ENCODE assay signal across 16 cellular contexts in genomic region chr16:84751241-84751640, GRCh38. TPM values are rescaled to one million over a fixed set of nuclear protein-coding genes. Genes with fewer than 3 reads are reported as not detected.
DNase-seq lines count a peak whose midpoint lies in the region; ATAC-seq and TF ChIP-seq lines count a peak whose summit lies in the region.
"Had no signal": no experiment of that assay in that cellular context is flagged by ENCODE, and none has a peak within 500 bp of the region (broad histone marks: within the 10 kb centered on the region; RNA-seq: fewer than 3 reads in every experiment).

No MANE protein-coding gene starts in this region.

- H3K4ac ChIP-seq in mesenchymal stem cell (ENCODE audit: low read depth in 1 of 2, low read length in 2 of 2): no peak overlapping the region

- DNase-seq in activated T-cell treated with anti-CD3 and anti-CD28 coated beads, Interleukin-2, amount 50 U/mL, for 24 hours: no peak
- DNase-seq in activated T-cell treated with anti-CD3 and anti-CD28 coated beads, Interleukin-2, amount 50 U/mL, for 4 hours: no peak
- no peak for DNase-seq in RWPE2 (ENCODE audit: low spot score)
- no peak for DNase-seq in esophagus muscularis mucosa (ENCODE audit: extremely low spot score)
- no peak for DNase-seq in type B pancreatic cell (ENCODE audit: extremely low spot score, unreplicated experiment)
- no peak for DNase-seq in SIG-M5 treated with dmso at 0.1 percent for 504 hours (lab: John Stamatoyannopoulos, UW; ENCODE audit: unreplicated experiment)
- DNase-seq in mesenchymal stem cell: no peak
- DNase-seq: activated CD4-positive, alpha-beta T cell treated with anti-CD3 and anti-CD28 coated beads for 48 hours; activated gamma-delta T cell treated with Interleukin-2 at 50 U/mL for 16 hours; DMS53; heart left ventricle; Karpas-422; NCI-H2081 had no signal

- H3K9ac ChIP-seq in mesenchymal stem cell (ENCODE audit: low read length): no peak overlapping the region
- H3K9ac ChIP-seq: neural progenitor cell had no signal

- H4K8ac ChIP-seq in mesenchymal stem cell (ENCODE audit: low read length): no peak overlapping the region

- H3K79me1 ChIP-seq in mesenchymal stem cell (replicated peaks; ENCODE audit: low read length, poor library complexity, severe bottlenecking): peaks cover 13% of the 10 kb centered on the region

- intact Hi-C loops in esophagus muscularis mucosa (cut with DNase I): loop anchor here (5.0 kb wide), 2 partner anchors 96 to 221 kb away; no protein-coding TSS in a partner anchor

- no peak overlapping the region for H2AK5ac ChIP-seq in mesenchymal stem cell (ENCODE audit: low read length, severe bottlenecking)

- H3K4me3 ChIP-seq in RWPE2 (ENCODE audit: severe bottlenecking) (no peak overlapping the region), esophagus muscularis mucosa (no peak overlapping the region), mesenchymal stem cell (ENCODE audit: insufficient read depth in 1 of 2, low read depth in 1 of 2, low read length in 2 of 2) (no peak overlapping the region)
- H3K4me3 ChIP-seq: heart left ventricle, neural progenitor cell, skin epidermis had no signal

- H3K4me1 ChIP-seq in RWPE2 (ENCODE audit: insufficient read depth, poor library complexity, severe bottlenecking): peaks cover 23% of the 10 kb centered on the region
- peaks cover 30 to 81% (median 70%) of the 10 kb centered on the region in 4 donors for H3K4me1 ChIP-seq in esophagus muscularis mucosa
- H3K4me1 ChIP-seq in mesenchymal stem cell (ENCODE audit: control insufficient read depth, insufficient read depth, low read depth, low read length): peaks cover 4% of the 10 kb centered on the region
- H3K4me1 ChIP-seq: neural progenitor cell had no signal

- peak overlapping the region; percentile 88 for H3K27ac Mint-ChIP-seq in activated T-cell treated with anti-CD3 and anti-CD28 coated beads, Interleukin-2, amount 50 U/mL, for 24 hours
- peak overlapping the region; percentile 30 for H3K27ac Mint-ChIP-seq in type B pancreatic cell
- H3K27ac Mint-ChIP-seq: neural progenitor cell had no signal

- no peak for TF ChIP-seq POLR2A in esophagus muscularis mucosa (IDR thresholded peaks at IDR 0.05; ENCODE audit: low read depth)

- H3K27ac ChIP-seq in RWPE2 (ENCODE audit: poor library complexity, severe bottlenecking) (peak overlapping the region; percentile 7), esophagus muscularis mucosa (replicated peaks in 1 of 4) (peak overlapping the region; percentile 74 to 82 (median 79)), mesenchymal stem cell (ENCODE audit: low read length, poor library complexity, severe bottlenecking) (no peak overlapping the region)
- H3K27ac ChIP-seq: neural progenitor cell had no signal

- peaks cover 73% of the 10 kb centered on the region for H3K36me3 Mint-ChIP-seq in activated T-cell treated with anti-CD3 and anti-CD28 coated beads, Interleukin-2, amount 50 U/mL, for 24 hours (ENCODE audit: low read depth)
- peaks cover 16% of the 10 kb centered on the region for H3K36me3 Mint-ChIP-seq in activated T-cell treated with anti-CD3 and anti-CD28 coated beads, Interleukin-2, amount 50 U/mL, for 4 hours (ENCODE audit: insufficient read depth)
- H3K36me3 Mint-ChIP-seq in type B pancreatic cell: peaks cover 9% of the 10 kb centered on the region

- no peak for ATAC-seq in activated T-cell treated with anti-CD3 and anti-CD28 coated beads, Interleukin-2, amount 50 U/mL, for 4 hours
- ATAC-seq in RWPE2 (ENCODE audit: low read depth): no peak
- no peak for ATAC-seq in HG02588 (IDR thresholded peaks at IDR 0.05; ENCODE audit: unreplicated experiment)
- ATAC-seq: heart left ventricle had no signal

- H2BK12ac ChIP-seq in mesenchymal stem cell (ENCODE audit: low read length in 2 of 2): peak overlapping the region in 1 of 2 experiments; percentile 11

- TF ChIP-seq EP300 in esophagus muscularis mucosa (IDR thresholded peaks at IDR 0.05): no peak

- no peak overlapping the region for H3K4me3 Mint-ChIP-seq in activated T-cell treated with anti-CD3 and anti-CD28 coated beads, Interleukin-2, amount 50 U/mL, for 24 hours
- no peak overlapping the region for H3K4me3 Mint-ChIP-seq in activated T-cell treated with anti-CD3 and anti-CD28 coated beads, Interleukin-2, amount 50 U/mL, for 4 hours
- H3K4me3 Mint-ChIP-seq in type B pancreatic cell: no peak overlapping the region
- H3K4me3 Mint-ChIP-seq: neural progenitor cell had no signal

- H3K36me3 ChIP-seq in RWPE2 (ENCODE audit: low read depth): peaks cover 53% of the 10 kb centered on the region
- peaks cover 0 to 7% (median 4%) of the 10 kb centered on the region in 4 donors for H3K36me3 ChIP-seq in esophagus muscularis mucosa
- H3K36me3 ChIP-seq in mesenchymal stem cell (ENCODE audit: control insufficient read depth in 1 of 2, insufficient read depth in 2 of 2, low read depth in 1 of 2, low read length in 2 of 2): peaks cover 13 to 18% of the 10 kb centered on the region in 2 experiments
- H3K36me3 ChIP-seq: neural progenitor cell had no signal

- H3K4me1 Mint-ChIP-seq in activated T-cell treated with anti-CD3 and anti-CD28 coated beads, Interleukin-2, amount 50 U/mL, for 24 hours (ENCODE audit: low read depth): peaks cover 65% of the 10 kb centered on the region
- H3K4me1 Mint-ChIP-seq in activated T-cell treated with anti-CD3 and anti-CD28 coated beads, Interleukin-2, amount 50 U/mL, for 4 hours (ENCODE audit: low read depth): peaks cover 63% of the 10 kb centered on the region
- H3K4me1 Mint-ChIP-seq in type B pancreatic cell (ENCODE audit: unreplicated experiment): peaks cover 44% of the 10 kb centered on the region

- H2BK120ac ChIP-seq in mesenchymal stem cell (ENCODE audit: low read depth, low read length): no peak overlapping the region

- H3K9me3 Mint-ChIP-seq in activated T-cell treated with anti-CD3 and anti-CD28 coated beads, Interleukin-2, amount 50 U/mL, for 24 hours: no peaks in the 10 kb centered on the region
- no peaks in the 10 kb centered on the region for H3K9me3 Mint-ChIP-seq in activated T-cell treated with anti-CD3 and anti-CD28 coated beads, Interleukin-2, amount 50 U/mL, for 4 hours
- H3K9me3 Mint-ChIP-seq in type B pancreatic cell: no peaks in the 10 kb centered on the region
- H3K9me3 Mint-ChIP-seq: neural progenitor cell had no signal

- H3K27me3 Mint-ChIP-seq in activated T-cell treated with anti-CD3 and anti-CD28 coated beads, Interleukin-2, amount 50 U/mL, for 24 hours: no peaks in the 10 kb centered on the region
- H3K27me3 Mint-ChIP-seq in activated T-cell treated with anti-CD3 and anti-CD28 coated beads, Interleukin-2, amount 50 U/mL, for 4 hours (ENCODE audit: low read depth): no peaks in the 10 kb centered on the region
- no peaks in the 10 kb centered on the region for H3K27me3 Mint-ChIP-seq in type B pancreatic cell

- no peak overlapping the region for H4K91ac ChIP-seq in mesenchymal stem cell (ENCODE audit: low read length)

- no peak overlapping the region for H2BK5ac ChIP-seq in mesenchymal stem cell (ENCODE audit: low read depth, low read length, poor library complexity, severe bottlenecking)

- no peak overlapping the region for H2AFZ ChIP-seq in mesenchymal stem cell (ENCODE audit: low read depth, low read length)
- H2AFZ ChIP-seq: neural progenitor cell had no signal

- H3K27me3 ChIP-seq in RWPE2 (ENCODE audit: insufficient read depth, poor library complexity, severe bottlenecking) (no peaks in the 10 kb centered on the region), esophagus muscularis mucosa (no peaks in the 10 kb centered on the region), mesenchymal stem cell (ENCODE audit: control insufficient read depth in 1 of 2, insufficient read depth in 1 of 2, low read length in 2 of 2) (no peaks in the 10 kb centered on the region)
- H3K27me3 ChIP-seq: heart left ventricle, neural progenitor cell had no signal

- H3K4me2 ChIP-seq in mesenchymal stem cell (ENCODE audit: low read length, poor library complexity, severe bottlenecking): no peak overlapping the region
- H3K4me2 ChIP-seq: neural progenitor cell had no signal

- no peak overlapping the region for H2BK15ac ChIP-seq in mesenchymal stem cell (ENCODE audit: low read depth, poor library complexity, severe bottlenecking)

- H3K23ac ChIP-seq in mesenchymal stem cell (ENCODE audit: low read length in 2 of 2): no peak overlapping the region

- no peak overlapping the region for H3K18ac ChIP-seq in mesenchymal stem cell (ENCODE audit: low read depth in 1 of 2, low read length in 2 of 2)

- no peaks in the 10 kb centered on the region for H3K9me3 ChIP-seq in RWPE2 (ENCODE audit: severe bottlenecking)
- no peaks in the 10 kb centered on the region for H3K9me3 ChIP-seq in esophagus muscularis mucosa
- no peaks in the 10 kb centered on the region for H3K9me3 ChIP-seq in mesenchymal stem cell (ENCODE audit: control insufficient read depth, low read length)
- H3K9me3 ChIP-seq: heart left ventricle had no signal

- no peak for TF ChIP-seq CTCF in RWPE2 (IDR thresholded peaks at IDR 0.05; ENCODE audit: poor library complexity, severe bottlenecking)
- no peak for TF ChIP-seq CTCF in esophagus muscularis mucosa (IDR thresholded peaks at IDR 0.05)
- no peak for TF ChIP-seq CTCF in type B pancreatic cell (conservative IDR thresholded peaks at IDR 0.05)

- H3K14ac ChIP-seq in mesenchymal stem cell (ENCODE audit: low read length in 2 of 2): no peak overlapping the region

- 76% methylated on average over 6 of the region's 6 CpGs for WGBS in esophagus muscularis mucosa
- 92% methylated on average over 5 of the region's 6 CpGs for WGBS in mesenchymal stem cell

RNA-seq across cellular contexts. Expression of gene USP10, which starts 51.4 kb away (rescaled TPM):
- 100 to 1,000 TPM; 118 to 142 (median 135) TPM for total RNA-seq in activated T-cell treated with anti-CD3 and anti-CD28 coated beads, Interleukin-2, amount 50 U/mL, for 4 hours
- total RNA-seq in esophagus muscularis mucosa: 10 to 100 TPM; 45.3 to 71.2 (median 59.3) TPM
- total RNA-seq in type B pancreatic cell (ENCODE audit: low replicate concordance): 97.7 and 110 TPM in 2 replicates
- 51.6 TPM for polyA plus RNA-seq in mesenchymal stem cell (2013, experiment 1 of 2)
- 51.4 TPM for polyA plus RNA-seq in mesenchymal stem cell (2013, experiment 2 of 2)
